27 cellular contexts compared by ENCODE assay signal in the genomic region with DNA sequence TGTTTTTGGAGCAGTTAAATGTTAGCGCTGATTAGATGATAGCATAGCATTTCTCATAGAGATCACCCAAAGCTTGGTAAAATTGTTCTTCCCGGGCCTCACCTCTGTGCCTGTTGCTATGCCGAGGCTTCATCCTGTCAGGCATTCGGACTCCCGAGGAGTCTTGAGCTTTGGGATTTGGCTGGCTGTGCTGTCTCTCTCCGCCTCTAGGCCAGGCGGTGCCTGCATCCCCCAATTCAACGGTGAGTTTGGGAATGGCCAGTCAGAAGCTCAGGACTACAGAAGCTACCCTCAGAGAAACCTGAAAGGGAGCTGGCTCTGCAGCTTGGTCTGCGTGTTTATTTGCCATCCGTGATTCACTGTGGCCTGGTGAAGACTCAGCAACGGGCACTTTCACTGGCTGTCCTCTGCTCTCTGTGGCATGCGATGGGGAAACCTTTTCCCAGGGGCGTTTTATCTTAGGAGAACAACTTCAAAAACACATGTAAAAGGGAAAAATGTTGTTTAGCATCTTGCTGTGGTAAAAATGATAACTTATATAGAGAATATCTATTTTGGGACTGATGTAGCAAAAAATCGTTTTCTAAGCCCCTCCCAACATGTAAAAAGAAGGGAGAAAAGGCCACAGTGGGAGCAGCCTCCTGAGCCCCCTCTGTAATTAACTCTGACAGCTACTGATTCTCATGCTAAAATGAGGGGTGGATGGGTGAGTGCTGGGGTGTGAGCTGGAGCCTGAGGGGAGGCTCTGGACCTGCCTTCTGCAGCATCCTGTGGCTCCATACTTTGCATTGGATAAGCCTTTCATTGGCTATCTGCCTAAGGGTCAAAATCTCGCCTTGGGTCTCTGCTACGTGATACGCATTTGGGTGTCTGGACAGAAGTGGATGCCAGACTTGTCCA.
DNase-seq lines count a peak whose midpoint lies in the region; ATAC-seq and TF ChIP-seq lines count a peak whose summit lies in the region.
"Had no signal": no experiment of that assay in that cellular context is flagged by ENCODE, and none has a peak within 500 bp of the region (broad histone marks: within the 10 kb centered on the region; RNA-seq: fewer than 3 reads in every experiment).

No MANE protein-coding gene starts in this region.

- no peaks in the 10 kb centered on the region for H3K9me3 ChIP-seq in iPS-20b (ENCODE audit: insufficient read depth, low read depth, low read length)
- H3K9me3 ChIP-seq: colonic mucosa, mucosa of descending colon, spleen, tibial nerve had no signal

- no peak for TF ChIP-seq CTCF in progenitor cell of endocrine pancreas (IDR thresholded peaks at IDR 0.05; ENCODE audit: unreplicated experiment)

- peaks cover 32% of the 10 kb centered on the region for H3K27me3 ChIP-seq in iPS-20b (ENCODE audit: insufficient read depth, low read length)
- H3K27me3 ChIP-seq: colonic mucosa had no signal

- peak; percentile 31 for DNase-seq in DMS 273 (lab: John Stamatoyannopoulos, UW; ENCODE audit: unreplicated experiment)
- DNase-seq in DMS 273 treated with DMSO at 0.1 percent for 48 hours (lab: John Stamatoyannopoulos, UW), result no peak
- DNase-seq in amniotic epithelial cell (ENCODE audit: low read depth), result peak; percentile 7
- DNase-seq in stimulated activated effector memory CD8-positive, alpha-beta T cell treated with anti-CD3 and anti-CD28 coated beads, Interleukin-12 subunit alpha, Interleukin-12 subunit beta, amount 100 ng/mL, for 72 hours (ENCODE audit: low spot score in 2 of 2), result no peak
- no peak for DNase-seq in progenitor cell of endocrine pancreas (ENCODE audit: low spot score, unreplicated experiment)
- no peak for DNase-seq in DMS153 (lab: John Stamatoyannopoulos, UW)
- DNase-seq: activated CD4-positive, alpha-beta T cell treated with anti-CD3 and anti-CD28 coated beads, Interleukin-2, amount 50 U/mL, for 4 hours; activated CD8-positive, alpha-beta memory T cell treated with anti-CD3 and anti-CD28 coated beads, Interleukin-2, amount 50 U/mL, for 4 hours; activated effector memory CD4-positive, alpha-beta T cell treated with Interleukin-2 at 50 U/mL for 16 hours; CD4-positive, alpha-beta memory T cell; colonic mucosa; GOT3; immature natural killer cell; left ventricle myocardium superior; mucosa of descending colon; NCI-H446; spleen; stimulated activated CD4-positive, alpha-beta T cell treated with anti-CD3 and anti-CD28 coated beads, Interleukin-4, amount 100 ng/mL, for 24 hours had no signal

- H3K27ac Mint-ChIP-seq in stimulated activated effector memory CD8-positive, alpha-beta T cell treated with anti-CD3 and anti-CD28 coated beads, Interleukin-12 subunit alpha, Interleukin-12 subunit beta, amount 100 ng/mL, for 72 hours, result peak overlapping the region; percentile 55
- H3K27ac Mint-ChIP-seq in progenitor cell of endocrine pancreas, result no peak overlapping the region
- H3K27ac Mint-ChIP-seq: IgD-negative memory B cell; T-helper 2 cell treated with Interferon-gamma antibody and Interleukin-4, amounts not matched to agents 5 μg/mL and 100 μg/mL, for 36 hours had no signal

- peaks cover 35% of the 10 kb centered on the region for H3K27me3 Mint-ChIP-seq in progenitor cell of endocrine pancreas

- no peaks in the 10 kb centered on the region for H3K36me3 ChIP-seq in iPS-20b (ENCODE audit: insufficient read depth, low read depth, low read length)
- H3K36me3 ChIP-seq: colonic mucosa, spleen, tibial nerve had no signal

- peak overlapping the region; percentile 57 for H3K4me3 ChIP-seq in iPS-20b (ENCODE audit: low read length)
- H3K4me3 ChIP-seq: colonic mucosa, mucosa of descending colon, SK-N-MC, spleen, tibial nerve had no signal

- H3K4me3 Mint-ChIP-seq in stimulated activated effector memory CD8-positive, alpha-beta T cell treated with anti-CD3 and anti-CD28 coated beads, Interleukin-12 subunit alpha, Interleukin-12 subunit beta, amount 100 ng/mL, for 72 hours, result no peak overlapping the region
- no peak overlapping the region for H3K4me3 Mint-ChIP-seq in progenitor cell of endocrine pancreas (ENCODE audit: low read depth)
- H3K4me3 Mint-ChIP-seq: immature natural killer cell; stimulated activated naive CD8-positive, alpha-beta T cell treated with anti-CD3 and anti-CD28 coated beads, Interleukin-15, Interleukin-2, amounts not matched to agents 100 ng/mL and 50 ng/mL, for 24 hours; T-helper 2 cell treated with Interferon-gamma antibody and Interleukin-4, amounts not matched to agents 5 μg/mL and 100 μg/mL, for 36 hours had no signal

- H3K9me3 Mint-ChIP-seq in stimulated activated effector memory CD8-positive, alpha-beta T cell treated with anti-CD3 and anti-CD28 coated beads, Interleukin-12 subunit alpha, Interleukin-12 subunit beta, amount 100 ng/mL, for 72 hours, result peaks cover 11% of the 10 kb centered on the region
- no peaks in the 10 kb centered on the region for H3K9me3 Mint-ChIP-seq in progenitor cell of endocrine pancreas (ENCODE audit: low read depth)
- H3K9me3 Mint-ChIP-seq: CD4-positive, alpha-beta memory T cell; IgD-negative memory B cell; stimulated activated naive CD8-positive, alpha-beta T cell treated with anti-CD3 and anti-CD28 coated beads, Interleukin-15, Interleukin-2, amounts not matched to agents 100 ng/mL and 50 ng/mL, for 24 hours; T-helper 2 cell treated with Interferon-gamma antibody and Interleukin-4, amounts not matched to agents 5 μg/mL and 100 μg/mL, for 36 hours had no signal

- ATAC-seq in stimulated activated effector memory CD8-positive, alpha-beta T cell treated with anti-CD3 and anti-CD28 coated beads, Interleukin-12 subunit alpha, Interleukin-12 subunit beta, amount 100 ng/mL, for 72 hours, result peak; percentile 40
- no peak for ATAC-seq in GM21515 (IDR thresholded peaks at IDR 0.05; ENCODE audit: unreplicated experiment)
- ATAC-seq: left ventricle myocardium superior, mucosa of descending colon had no signal

- H3K4me1 ChIP-seq in iPS-20b (ENCODE audit: insufficient read depth, low read length), result peaks cover 28% of the 10 kb centered on the region; the same call in 1 of the 2 replicates
- H3K4me1 ChIP-seq: colonic mucosa, spleen, tibial nerve had no signal

- H3K9ac ChIP-seq in iPS-20b (ENCODE audit: low read depth, low read length), result no peak overlapping the region

- H3K4me1 Mint-ChIP-seq in stimulated activated effector memory CD8-positive, alpha-beta T cell treated with anti-CD3 and anti-CD28 coated beads, Interleukin-12 subunit alpha, Interleukin-12 subunit beta, amount 100 ng/mL, for 72 hours, result peaks cover 17% of the 10 kb centered on the region
- peaks cover 4% of the 10 kb centered on the region for H3K4me1 Mint-ChIP-seq in progenitor cell of endocrine pancreas (ENCODE audit: low read depth)
- H3K4me1 Mint-ChIP-seq: IgD-negative memory B cell had no signal

- peaks cover 10% of the 10 kb centered on the region for H3K36me3 Mint-ChIP-seq in stimulated activated effector memory CD8-positive, alpha-beta T cell treated with anti-CD3 and anti-CD28 coated beads, Interleukin-12 subunit alpha, Interleukin-12 subunit beta, amount 100 ng/mL, for 72 hours
- no peaks in the 10 kb centered on the region for H3K36me3 Mint-ChIP-seq in progenitor cell of endocrine pancreas (ENCODE audit: insufficient read depth)
- H3K36me3 Mint-ChIP-seq: CD4-positive, alpha-beta memory T cell; IgD-negative memory B cell had no signal

- no peak overlapping the region for H3K27ac ChIP-seq in iPS-20b (ENCODE audit: low read length)
- H3K27ac ChIP-seq: 22Rv1, colonic mucosa, SK-N-MC, spleen, tibial nerve, VCaP had no signal

Comparison
In these comparisons a context has a peak if more than half of its experiments do, and no peak if none do; other contexts are left out.
1. DNase-seq: peak in DMS 273 (single experiment) and amniotic epithelial cell (single experiment); none in DMS 273 treated with DMSO at 0.1 percent for 48 hours (single experiment), stimulated activated effector memory CD8-positive, alpha-beta T cell treated with anti-CD3 and anti-CD28 coated beads, Interleukin-12 subunit alpha, Interleukin-12 subunit beta, amount 100 ng/mL, for 72 hours (0 of 2), progenitor cell of endocrine pancreas (single experiment) and DMS153 (single experiment).